8 cellular contexts compared by ENCODE assay signal in the genomic region with DNA sequence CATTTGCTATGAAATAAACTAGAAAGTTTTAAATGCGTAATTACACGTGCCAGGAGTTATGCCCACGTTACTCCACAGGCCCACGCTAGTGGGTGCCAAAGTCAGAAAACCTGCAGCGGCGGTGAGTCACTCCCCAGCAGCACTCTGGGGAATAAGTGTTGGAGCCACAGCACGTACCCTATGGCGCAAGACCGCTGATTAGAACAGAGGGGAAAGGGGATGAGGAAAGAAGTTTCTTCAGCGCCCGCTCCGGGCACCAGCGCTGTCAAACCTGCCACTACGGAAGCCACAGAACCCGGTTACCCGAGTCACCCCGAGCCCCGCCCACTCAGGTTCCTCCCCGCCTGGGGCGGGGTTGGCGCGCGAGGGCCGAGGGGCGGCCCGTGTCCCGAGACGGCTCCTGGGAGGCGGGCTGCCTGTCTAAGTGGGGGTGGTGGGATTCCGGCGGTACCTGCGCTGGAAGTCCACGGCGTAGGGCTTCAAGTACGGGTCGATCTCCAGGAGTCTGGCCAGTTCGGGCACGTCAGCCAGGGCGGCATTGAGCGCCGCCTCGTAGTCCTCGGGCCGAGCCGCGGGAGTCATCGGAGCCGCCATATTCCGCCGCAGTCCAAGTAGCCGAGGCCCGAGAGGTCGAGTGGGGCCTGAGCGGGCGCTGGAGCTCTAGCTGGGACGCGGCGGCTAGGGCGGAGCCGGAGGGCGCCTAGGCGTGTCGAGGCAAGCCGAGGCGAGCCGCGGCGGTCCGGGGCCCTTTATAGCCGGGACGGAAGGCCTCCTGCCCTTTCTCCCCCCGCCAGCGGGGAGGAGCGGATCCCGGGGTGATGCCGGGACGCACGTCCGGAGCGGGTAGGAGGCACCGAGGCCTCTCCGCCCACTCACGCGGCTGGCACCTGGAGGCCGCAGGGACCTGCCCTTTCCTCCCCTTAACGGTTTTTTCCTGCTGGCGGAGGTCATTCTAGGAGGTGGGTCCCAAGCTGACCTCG. TPM values are rescaled to one million over a fixed set of nuclear protein-coding genes. Genes with fewer than 3 reads are reported as not detected.
DNase-seq lines count a peak whose midpoint lies in the region; ATAC-seq and TF ChIP-seq lines count a peak whose summit lies in the region.

GBE1 (minus strand) TSS at position 722 of the 980 bp plus-strand sequence; CDS start at position 594, 128 bp downstream.

- H2BK5ac ChIP-seq in trophoblast cell (ENCODE audit: low read depth, low read length, poor library complexity), result peak within 1 kb of the TSS; percentile 98

- peak within 1 kb of the TSS; percentile 98 for H3K27ac ChIP-seq in trophoblast cell (ENCODE audit: low read depth, low read length)
- H3K27ac ChIP-seq in transverse colon, result peak within 1 kb of the TSS; percentile 90 to 99 (median 98)

- ATAC-seq in HG02623 (IDR thresholded peaks at IDR 0.05; ENCODE audit: unreplicated experiment), result peak; percentile 86
- ATAC-seq in activated naive CD8-positive, alpha-beta T cell treated with anti-CD3 and anti-CD28 coated beads, Interleukin-2, amount 50 U/mL, for 24 hours, result peak; percentile 87

- H3K79me2 ChIP-seq in trophoblast cell (ENCODE audit: control insufficient read depth, insufficient read depth, low read length, poor library complexity), result peaks cover 7% of the 10 kb centered on the region

- H3K79me1 ChIP-seq in trophoblast cell (ENCODE audit: low read length), result peaks cover 7% of the 10 kb centered on the region

- WGBS in trophoblast cell (ENCODE audit: extremely low coverage, insufficient coverage, insufficient read length), result no CpG with 5 or more reads among the region's 88 CpGs
- 0% methylated on average over 4 to 68 of the region's 88 CpGs for WGBS in transverse colon (ENCODE audit: low coverage in 1 of 2), 2 donors

- H3K4me1 ChIP-seq in trophoblast cell (ENCODE audit: control insufficient read depth in 1 of 2, insufficient read depth in 2 of 2, low read length in 2 of 2), result no peaks in the 10 kb centered on the region
- peaks cover 0 to 20% (median 15%) of the 10 kb centered on the region in 4 donors for H3K4me1 ChIP-seq in transverse colon

- H3K9me3 Mint-ChIP-seq in activated naive CD8-positive, alpha-beta T cell treated with anti-CD3 and anti-CD28 coated beads, Interleukin-2, amount 50 U/mL, for 24 hours, result peaks cover 8% of the 10 kb centered on the region

- H3K36me3 ChIP-seq in trophoblast cell (ENCODE audit: control insufficient read depth in 1 of 2, insufficient read depth in 2 of 2, low read length in 2 of 2) (peaks cover 0 to 2% of the 10 kb centered on the region in 2 experiments), transverse colon (no peaks in the 10 kb centered on the region)

- peak within 1 kb of the TSS; percentile 73 for H2BK12ac ChIP-seq in trophoblast cell (ENCODE audit: low read length)

- H4K8ac ChIP-seq in trophoblast cell (ENCODE audit: low read depth, low read length), result peak within 1 kb of the TSS; percentile 99

- peak within 1 kb of the TSS; percentile 99 for H4K12ac ChIP-seq in trophoblast cell (ENCODE audit: low read depth, low read length)

- DNase-seq in NCI-H1092 treated with DMSO at 0.1 percent for 48 hours (lab: John Stamatoyannopoulos, UW) (peak; percentile 74), SW 1271 (lab: John Stamatoyannopoulos, UW) (peak; percentile 60 to 83), cardiac septum (ENCODE audit: low spot score) (peak; percentile 98), trophoblast cell (peak; percentile 99), transverse colon (peak; percentile 93)
- DNase-seq in activated naive CD8-positive, alpha-beta T cell treated with anti-CD3 and anti-CD28 coated beads, Interleukin-2, amount 50 U/mL, for 24 hours, result peak; percentile 89

- TF ChIP-seq POLR2A in transverse colon (IDR thresholded peaks at IDR 0.05), result peak; percentile 87

- peak within 1 kb of the TSS; percentile 94 for H3K18ac ChIP-seq in trophoblast cell (ENCODE audit: low read length)

- H2AFZ ChIP-seq in trophoblast cell (ENCODE audit: insufficient read depth, low read length, poor library complexity), result peak within 1 kb of the TSS; percentile 94

- in situ Hi-C loops in transverse colon (cut with MboI; ENCODE audit: low pct_ligation_motif_present in 1 of 4, low pct_unique_long_range_greater_than_20kb in 1 of 4, low sequenced_read_pairs in 3 of 4), result no loop called here

- peak within 1 kb of the TSS; percentile 92 for H3K4me3 Mint-ChIP-seq in activated naive CD8-positive, alpha-beta T cell treated with anti-CD3 and anti-CD28 coated beads, Interleukin-2, amount 50 U/mL, for 24 hours

- H3K27me3 ChIP-seq in trophoblast cell (ENCODE audit: insufficient read depth, low read length) (no peaks in the 10 kb centered on the region), transverse colon (no peaks in the 10 kb centered on the region)

- H3K4me1 Mint-ChIP-seq in activated naive CD8-positive, alpha-beta T cell treated with anti-CD3 and anti-CD28 coated beads, Interleukin-2, amount 50 U/mL, for 24 hours, result peaks cover 52% of the 10 kb centered on the region

- peak within 1 kb of the TSS; percentile 91 for H3K9ac ChIP-seq in trophoblast cell (ENCODE audit: low read length)

- peak within 1 kb of the TSS; percentile 99 for H3K27ac Mint-ChIP-seq in activated naive CD8-positive, alpha-beta T cell treated with anti-CD3 and anti-CD28 coated beads, Interleukin-2, amount 50 U/mL, for 24 hours

- peak within 1 kb of the TSS; percentile 64 for H2AK5ac ChIP-seq in trophoblast cell (ENCODE audit: low read length)

- H2BK120ac ChIP-seq in trophoblast cell (ENCODE audit: insufficient read depth, low read length, poor library complexity), result peak within 1 kb of the TSS; percentile 99

- peak within 1 kb of the TSS; percentile 87 for H3K4ac ChIP-seq in trophoblast cell (ENCODE audit: low read depth, low read length)

- peak within 1 kb of the TSS; percentile 98 for H4K91ac ChIP-seq in trophoblast cell (ENCODE audit: low read depth, low read length)

- H3K36me3 Mint-ChIP-seq in activated naive CD8-positive, alpha-beta T cell treated with anti-CD3 and anti-CD28 coated beads, Interleukin-2, amount 50 U/mL, for 24 hours (ENCODE audit: low read depth), result peaks cover 48% of the 10 kb centered on the region

- peak; percentile 56 for TF ChIP-seq CTCF in GM12872 (IDR thresholded peaks at IDR 0.05; ENCODE audit: insufficient read depth, low read depth, low read length)
- TF ChIP-seq CTCF in transverse colon (IDR thresholded peaks at IDR 0.05), result peak in 4 of 5 experiments; percentile 19 to 45 (median 32)

- no peak for TF ChIP-seq EP300 in transverse colon (IDR thresholded peaks at IDR 0.05; ENCODE audit: low read depth)

- H3K4me3 ChIP-seq in trophoblast cell (ENCODE audit: low read depth, low read length) (peak within 1 kb of the TSS; percentile 87), transverse colon (peak within 1 kb of the TSS; percentile 40 to 81 (median 72))

- H3K14ac ChIP-seq in trophoblast cell (ENCODE audit: low read length), result peak within 1 kb of the TSS; percentile 96

- H3K9me3 ChIP-seq in trophoblast cell (ENCODE audit: insufficient read depth, low read depth, low read length) (no peaks in the 10 kb centered on the region), transverse colon (no peaks in the 10 kb centered on the region)

- no peak within 1 kb of the TSS for H3K23ac ChIP-seq in trophoblast cell (ENCODE audit: low read length)

- peak within 1 kb of the TSS; percentile 79 for H3K4me2 ChIP-seq in trophoblast cell (ENCODE audit: low read length)

- intact Hi-C loops in cardiac septum (cut with DNase I) (loop anchor here (2.0 to 10.0 kb wide), 6 partner anchors 18 to 364 kb away; no protein-coding TSS in a partner anchor), transverse colon (cut with DNase I; ENCODE audit: low total_unique reads) (no loop called here)

- no peaks in the 10 kb centered on the region for H3K27me3 Mint-ChIP-seq in activated naive CD8-positive, alpha-beta T cell treated with anti-CD3 and anti-CD28 coated beads, Interleukin-2, amount 50 U/mL, for 24 hours

RNA-seq across cellular contexts. Expression of gene GBE1, which starts in this region (rescaled TPM):
- total RNA-seq in cardiac septum, result 102 TPM
- polyA plus RNA-seq in trophoblast cell (2013), result 7.5 and 7.7 TPM in 2 replicates
- 10 to 100 TPM in 3 of 4 donors, 1 to 10 TPM in 1; 3.0 to 24.3 (median 16.7) TPM for total RNA-seq in transverse colon

Comparison
In these comparisons a context has a peak if more than half of its experiments do, and no peak if none do; other contexts are left out.
1. Peak in every context shown above with its lines: DNase-seq, ATAC-seq, H3K4me3 ChIP-seq and H3K27ac ChIP-seq.